Comparison of ENCODE assay signal across 8 cellular contexts in the genomic region with DNA sequence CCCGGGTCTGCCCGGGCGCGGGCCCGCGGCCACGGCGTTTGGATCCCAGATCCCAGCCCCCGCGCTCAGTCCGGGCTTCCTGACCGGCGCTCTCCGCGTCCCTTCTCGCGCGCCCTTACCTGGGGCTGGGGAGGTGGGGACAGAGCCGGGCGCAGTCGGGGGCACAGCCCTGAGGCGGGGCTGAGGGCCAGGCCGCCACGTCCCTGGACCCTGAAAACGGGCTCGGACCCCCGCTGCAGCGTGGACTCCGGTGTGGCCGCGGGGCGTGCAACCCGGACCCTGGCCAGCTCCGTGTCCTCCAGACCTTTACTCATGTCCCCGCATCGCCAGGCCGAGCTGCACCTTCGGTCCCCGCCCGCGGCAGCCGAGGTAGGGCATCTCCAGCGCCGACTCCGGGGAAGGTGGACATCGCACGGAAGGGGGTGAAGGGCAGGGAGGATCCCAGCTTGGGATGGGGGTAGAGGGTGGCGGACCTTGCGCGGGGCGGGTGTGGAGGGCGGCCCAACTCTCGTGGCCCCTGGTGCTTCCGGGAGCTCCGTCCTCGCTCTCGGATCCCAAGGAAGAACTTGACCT. TPM values are rescaled to one million over a fixed set of nuclear protein-coding genes. Genes with fewer than 3 reads are reported as not detected.
A peak's percentile ranks its signal among the peaks of the same experiment; 100 is the strongest.
DNase-seq lines count a peak whose midpoint lies in the region; ATAC-seq and TF ChIP-seq lines count a peak whose summit lies in the region.

No MANE protein-coding gene starts in this region.

- WGBS in body of pancreas, 2 donors = 0% methylated on average over 3 to 48 of the region's 57 CpGs
- 0 to 2% methylated on average over 1 to 42 of the region's 57 CpGs for WGBS in thyroid gland, 2 donors

- no peak overlapping the region for H3K27ac Mint-ChIP-seq in activated CD4-positive, alpha-beta T cell treated with anti-CD3 and anti-CD28 coated beads for 36 hours

- H3K4me3 ChIP-seq in body of pancreas (peak overlapping the region; percentile 44 to 60), left lung (peak overlapping the region; percentile 48), thyroid gland (replicated peaks in 1 of 3) (peak overlapping the region; percentile 32 to 57 (median 53))

- intact Hi-C loops in activated CD4-positive, alpha-beta T cell treated with anti-CD3 and anti-CD28 coated beads for 36 hours (cut with DNase I, micrococcal nuclease) = loop anchor here in 1 of 2 experiments (5.0 kb wide), 1 partner anchor 40 kb away; a partner anchor contains a TSS
- intact Hi-C loops in body of pancreas (cut with DNase I) = no loop called here
- intact Hi-C loops in left lung (cut with DNase I) = no loop called here
- intact Hi-C loops in thyroid gland (cut with DNase I) = no loop called here

- H3K9me3 ChIP-seq in body of pancreas (no peaks in the 10 kb centered on the region), left lung (no peaks in the 10 kb centered on the region), thyroid gland (no peaks in the 10 kb centered on the region)

- TF ChIP-seq CTCF in body of pancreas (IDR thresholded peaks at IDR 0.05) (no peak), left lung (IDR thresholded peaks at IDR 0.05) (no peak), thyroid gland (IDR thresholded peaks at IDR 0.05) (no peak)

- H3K36me3 ChIP-seq in body of pancreas (replicated peaks in 1 of 2; ENCODE audit: insufficient read depth in 1 of 2, low read depth in 2 of 2) = no peaks in the 10 kb centered on the region
- peaks cover 0 to 18% of the 10 kb centered on the region in 2 donors for H3K36me3 ChIP-seq in left lung
- H3K36me3 ChIP-seq in thyroid gland = peaks cover under 1 to 5% of the 10 kb centered on the region in 2 donors

- H3K9me3 Mint-ChIP-seq in activated CD4-positive, alpha-beta T cell treated with anti-CD3 and anti-CD28 coated beads for 36 hours (ENCODE audit: low read depth) = no peaks in the 10 kb centered on the region

- peaks cover 16% of the 10 kb centered on the region for H3K36me3 Mint-ChIP-seq in activated CD4-positive, alpha-beta T cell treated with anti-CD3 and anti-CD28 coated beads for 36 hours (ENCODE audit: low read depth)

- peak overlapping the region in 2 of 4 donors; percentile 45 to 50 for H3K27ac ChIP-seq in body of pancreas
- H3K27ac ChIP-seq in left lung = peak overlapping the region; percentile 2 to 34
- no peak overlapping the region for H3K27ac ChIP-seq in thyroid gland

- H3K4me3 Mint-ChIP-seq in activated CD4-positive, alpha-beta T cell treated with anti-CD3 and anti-CD28 coated beads for 36 hours = peak overlapping the region; percentile 26

- ATAC-seq in activated CD4-positive, alpha-beta T cell treated with anti-CD3 and anti-CD28 coated beads for 36 hours = no peak
- ATAC-seq in body of pancreas = peak; percentile 56
- ATAC-seq in left lung = peak; percentile 67
- ATAC-seq in GM18867 (IDR thresholded peaks at IDR 0.05; ENCODE audit: unreplicated experiment) = no peak
- ATAC-seq in GM21717 (IDR thresholded peaks at IDR 0.05; ENCODE audit: unreplicated experiment) = no peak
- no peak for ATAC-seq in HG03460 (IDR thresholded peaks at IDR 0.05; ENCODE audit: unreplicated experiment)

- H3K27me3 Mint-ChIP-seq in activated CD4-positive, alpha-beta T cell treated with anti-CD3 and anti-CD28 coated beads for 36 hours = peaks cover 16% of the 10 kb centered on the region

- H3K4me1 ChIP-seq in body of pancreas = peaks cover 50% of the 10 kb centered on the region
- H3K4me1 ChIP-seq in left lung = peaks cover 0 to 34% of the 10 kb centered on the region in 2 donors
- H3K4me1 ChIP-seq in thyroid gland = peaks cover 4 to 19% of the 10 kb centered on the region in 2 donors

- TF ChIP-seq POLR2A in body of pancreas (IDR thresholded peaks at IDR 0.05) (no peak), thyroid gland (IDR thresholded peaks at IDR 0.05) (no peak)

- H3K4me1 Mint-ChIP-seq in activated CD4-positive, alpha-beta T cell treated with anti-CD3 and anti-CD28 coated beads for 36 hours = peaks cover 15% of the 10 kb centered on the region

- POLR2A ChIA-PET in activated CD4-positive, alpha-beta T cell treated with anti-CD3 and anti-CD28 coated beads for 36 hours (lab: Charles Lee) = no interaction called here

- CTCF ChIA-PET in activated CD4-positive, alpha-beta T cell treated with anti-CD3 and anti-CD28 coated beads for 36 hours (lab: Charles Lee) = no interaction called here

- H3K27me3 ChIP-seq in body of pancreas (no peaks in the 10 kb centered on the region), left lung (peaks cover 0 to 12% of the 10 kb centered on the region in 2 donors), thyroid gland (no peaks in the 10 kb centered on the region)

- DNase-seq in activated CD4-positive, alpha-beta T cell treated with anti-CD3 and anti-CD28 coated beads for 36 hours = no peak
- DNase-seq in activated CD4-positive, alpha-beta T cell treated with anti-CD3 and anti-CD28 coated beads for 4 hours = no peak
- DNase-seq in body of pancreas (peak in 3 of 4 donors; percentile 32 to 50 (median 40)), left lung (peak in 1 of 2 donors; percentile 88), thyroid gland (peak in 1 of 2 donors; percentile 38)

RNA-seq across cellular contexts. Expression of a gene that starts 9.9 kb away (rescaled TPM):
- total RNA-seq in activated CD4-positive, alpha-beta T cell treated with anti-CD3 and anti-CD28 coated beads for 36 hours = under 1 TPM in 1 of 2 experiments, not detected in 1; 0.21 TPM
- total RNA-seq in body of pancreas (1 to 10 TPM in 1 of 2 donors, under 1 TPM in 1; 0.78 to 3.0 TPM), left lung (1 to 10 TPM; 6.0 to 6.5 TPM), thyroid gland (1 to 10 TPM in 2 of 4 donors, under 1 TPM in 2; 0.11 to 2.0 (median 0.80) TPM)

RNA-seq across cellular contexts. Expression of a gene that starts 24.9 kb away (rescaled TPM):
- 10 to 100 TPM; 31.9 to 40.5 TPM for total RNA-seq in activated CD4-positive, alpha-beta T cell treated with anti-CD3 and anti-CD28 coated beads for 36 hours
- total RNA-seq in body of pancreas = 10 to 100 TPM; 25.7 to 66.9 TPM
- 10 to 100 TPM; 60.0 to 71.9 TPM for total RNA-seq in left lung
- 10 to 100 TPM; 37.1 to 67.2 (median 55.7) TPM for total RNA-seq in thyroid gland

RNA-seq across cellular contexts. Expression of a gene that starts 40.0 kb away (rescaled TPM):
- total RNA-seq in activated CD4-positive, alpha-beta T cell treated with anti-CD3 and anti-CD28 coated beads for 36 hours = 10 to 100 TPM; 80.8 to 92.0 TPM
- total RNA-seq in body of pancreas = 10 to 100 TPM; 18.2 to 25.4 TPM
- total RNA-seq in left lung = 10 to 100 TPM; 56.7 to 59.4 TPM
- total RNA-seq in thyroid gland = 10 to 100 TPM; 38.5 to 47.8 (median 42.1) TPM

RNA-seq across cellular contexts. Expression of a gene that starts 44.7 kb away (rescaled TPM):
- total RNA-seq in activated CD4-positive, alpha-beta T cell treated with anti-CD3 and anti-CD28 coated beads for 36 hours = 10 to 100 TPM; 25.1 to 27.2 TPM
- total RNA-seq in body of pancreas (10 to 100 TPM; 17.1 to 20.2 TPM), left lung (10 to 100 TPM; 17.8 to 23.8 TPM), thyroid gland (10 to 100 TPM; 51.0 to 75.0 (median 58.9) TPM)

RNA-seq across cellular contexts. Expression of a gene that starts 57.8 kb away (rescaled TPM):
- under 1 TPM; 0.18 to 0.25 TPM for total RNA-seq in activated CD4-positive, alpha-beta T cell treated with anti-CD3 and anti-CD28 coated beads for 36 hours
- total RNA-seq in body of pancreas = not detected
- 1 to 10 TPM in 1 of 2 donors, under 1 TPM in 1; 0.20 to 1.7 TPM for total RNA-seq in left lung
- under 1 TPM in 1 of 4 donors, not detected in 3; 0.40 TPM for total RNA-seq in thyroid gland

Comparison
In these comparisons a context has a peak if more than half of its experiments do, and no peak if none do; other contexts are left out.
1. ATAC-seq: peak in body of pancreas (single experiment) and left lung (single experiment); none in activated CD4-positive, alpha-beta T cell treated with anti-CD3 and anti-CD28 coated beads for 36 hours (single experiment), GM18867 (single experiment), GM21717 (single experiment) and HG03460 (single experiment).
2. DNase-seq: peak in body of pancreas (3 of 4); none in activated CD4-positive, alpha-beta T cell treated with anti-CD3 and anti-CD28 coated beads for 36 hours (single experiment) and activated CD4-positive, alpha-beta T cell treated with anti-CD3 and anti-CD28 coated beads for 4 hours (0 of 2).
3. H3K27ac ChIP-seq: peak in left lung (2 of 2); none in thyroid gland (0 of 3).
4. Peak in every context shown above with its lines, with median percentiles within 50 percentile points of each other: H3K4me3 ChIP-seq.